2 cellular contexts compared by ENCODE assay signal in the genomic region with DNA sequence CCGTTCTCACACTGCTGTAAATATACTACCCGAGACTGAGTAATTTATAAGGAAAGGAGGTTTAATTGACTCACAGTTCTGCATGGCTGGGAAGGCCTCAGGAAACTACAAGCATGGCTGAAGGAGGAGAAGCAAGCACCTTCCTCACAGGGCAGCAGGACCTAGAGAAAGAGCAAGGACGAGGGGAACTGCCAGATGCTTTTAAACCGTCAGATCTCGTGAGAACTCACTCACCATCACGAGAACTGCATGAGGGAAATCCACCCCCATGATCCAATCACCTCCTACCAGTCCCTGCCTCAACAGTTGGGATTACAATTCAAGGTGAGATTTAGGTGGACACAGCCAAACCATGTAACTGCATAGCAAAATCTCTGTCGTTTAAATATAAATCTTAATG.
TF ChIP-seq lines count a peak whose summit lies in the region.

A gene (minus strand): TSS at position 174 of the 400 bp plus-strand sequence. CDS start 8,032 bp downstream, outside the sequence.

TF ChIP-seq in GM23338, 12 proteins besides CTCF, POLR2A, EP300 and RAD21 (continues in another document):
- TF ChIP-seq, protein P1, sequence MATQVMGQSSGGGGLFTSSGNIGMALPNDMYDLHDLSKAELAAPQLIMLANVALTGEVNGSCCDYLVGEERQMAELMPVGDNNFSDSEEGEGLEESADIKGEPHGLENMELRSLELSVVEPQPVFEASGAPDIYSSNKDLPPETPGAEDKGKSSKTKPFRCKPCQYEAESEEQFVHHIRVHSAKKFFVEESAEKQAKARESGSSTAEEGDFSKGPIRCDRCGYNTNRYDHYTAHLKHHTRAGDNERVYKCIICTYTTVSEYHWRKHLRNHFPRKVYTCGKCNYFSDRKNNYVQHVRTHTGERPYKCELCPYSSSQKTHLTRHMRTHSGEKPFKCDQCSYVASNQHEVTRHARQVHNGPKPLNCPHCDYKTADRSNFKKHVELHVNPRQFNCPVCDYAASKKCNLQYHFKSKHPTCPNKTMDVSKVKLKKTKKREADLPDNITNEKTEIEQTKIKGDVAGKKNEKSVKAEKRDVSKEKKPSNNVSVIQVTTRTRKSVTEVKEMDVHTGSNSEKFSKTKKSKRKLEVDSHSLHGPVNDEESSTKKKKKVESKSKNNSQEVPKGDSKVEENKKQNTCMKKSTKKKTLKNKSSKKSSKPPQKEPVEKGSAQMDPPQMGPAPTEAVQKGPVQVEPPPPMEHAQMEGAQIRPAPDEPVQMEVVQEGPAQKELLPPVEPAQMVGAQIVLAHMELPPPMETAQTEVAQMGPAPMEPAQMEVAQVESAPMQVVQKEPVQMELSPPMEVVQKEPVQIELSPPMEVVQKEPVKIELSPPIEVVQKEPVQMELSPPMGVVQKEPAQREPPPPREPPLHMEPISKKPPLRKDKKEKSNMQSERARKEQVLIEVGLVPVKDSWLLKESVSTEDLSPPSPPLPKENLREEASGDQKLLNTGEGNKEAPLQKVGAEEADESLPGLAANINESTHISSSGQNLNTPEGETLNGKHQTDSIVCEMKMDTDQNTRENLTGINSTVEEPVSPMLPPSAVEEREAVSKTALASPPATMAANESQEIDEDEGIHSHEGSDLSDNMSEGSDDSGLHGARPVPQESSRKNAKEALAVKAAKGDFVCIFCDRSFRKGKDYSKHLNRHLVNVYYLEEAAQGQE (IDR thresholded peaks at IDR 0.05; ENCODE audit: unreplicated experiment) = no peak
- TF ChIP-seq NANOG (IDR thresholded peaks at IDR 0.05; ENCODE audit: borderline replicate concordance) (no peak), ZNF114 (CRISPR knock-in tag; IDR thresholded peaks at IDR 0.05) (no peak), CREB1 (CRISPR knock-in tag; IDR thresholded peaks at IDR 0.05; ENCODE audit: low read depth) (no peak), STAT1 (IDR thresholded peaks at IDR 0.05; ENCODE audit: unreplicated experiment) (no peak), ZNF331 (CRISPR knock-in tag; IDR thresholded peaks at IDR 0.05; ENCODE audit: low read depth) (no peak), EZH2 (IDR thresholded peaks at IDR 0.05; ENCODE audit: low read depth, unreplicated experiment) (no peak), EZH2phosphoT487 (IDR thresholded peaks at IDR 0.05; ENCODE audit: unreplicated experiment) (no peak), JUNB (IDR thresholded peaks at IDR 0.05; ENCODE audit: unreplicated experiment) (no peak)
- TF ChIP-seq, protein P2, sequence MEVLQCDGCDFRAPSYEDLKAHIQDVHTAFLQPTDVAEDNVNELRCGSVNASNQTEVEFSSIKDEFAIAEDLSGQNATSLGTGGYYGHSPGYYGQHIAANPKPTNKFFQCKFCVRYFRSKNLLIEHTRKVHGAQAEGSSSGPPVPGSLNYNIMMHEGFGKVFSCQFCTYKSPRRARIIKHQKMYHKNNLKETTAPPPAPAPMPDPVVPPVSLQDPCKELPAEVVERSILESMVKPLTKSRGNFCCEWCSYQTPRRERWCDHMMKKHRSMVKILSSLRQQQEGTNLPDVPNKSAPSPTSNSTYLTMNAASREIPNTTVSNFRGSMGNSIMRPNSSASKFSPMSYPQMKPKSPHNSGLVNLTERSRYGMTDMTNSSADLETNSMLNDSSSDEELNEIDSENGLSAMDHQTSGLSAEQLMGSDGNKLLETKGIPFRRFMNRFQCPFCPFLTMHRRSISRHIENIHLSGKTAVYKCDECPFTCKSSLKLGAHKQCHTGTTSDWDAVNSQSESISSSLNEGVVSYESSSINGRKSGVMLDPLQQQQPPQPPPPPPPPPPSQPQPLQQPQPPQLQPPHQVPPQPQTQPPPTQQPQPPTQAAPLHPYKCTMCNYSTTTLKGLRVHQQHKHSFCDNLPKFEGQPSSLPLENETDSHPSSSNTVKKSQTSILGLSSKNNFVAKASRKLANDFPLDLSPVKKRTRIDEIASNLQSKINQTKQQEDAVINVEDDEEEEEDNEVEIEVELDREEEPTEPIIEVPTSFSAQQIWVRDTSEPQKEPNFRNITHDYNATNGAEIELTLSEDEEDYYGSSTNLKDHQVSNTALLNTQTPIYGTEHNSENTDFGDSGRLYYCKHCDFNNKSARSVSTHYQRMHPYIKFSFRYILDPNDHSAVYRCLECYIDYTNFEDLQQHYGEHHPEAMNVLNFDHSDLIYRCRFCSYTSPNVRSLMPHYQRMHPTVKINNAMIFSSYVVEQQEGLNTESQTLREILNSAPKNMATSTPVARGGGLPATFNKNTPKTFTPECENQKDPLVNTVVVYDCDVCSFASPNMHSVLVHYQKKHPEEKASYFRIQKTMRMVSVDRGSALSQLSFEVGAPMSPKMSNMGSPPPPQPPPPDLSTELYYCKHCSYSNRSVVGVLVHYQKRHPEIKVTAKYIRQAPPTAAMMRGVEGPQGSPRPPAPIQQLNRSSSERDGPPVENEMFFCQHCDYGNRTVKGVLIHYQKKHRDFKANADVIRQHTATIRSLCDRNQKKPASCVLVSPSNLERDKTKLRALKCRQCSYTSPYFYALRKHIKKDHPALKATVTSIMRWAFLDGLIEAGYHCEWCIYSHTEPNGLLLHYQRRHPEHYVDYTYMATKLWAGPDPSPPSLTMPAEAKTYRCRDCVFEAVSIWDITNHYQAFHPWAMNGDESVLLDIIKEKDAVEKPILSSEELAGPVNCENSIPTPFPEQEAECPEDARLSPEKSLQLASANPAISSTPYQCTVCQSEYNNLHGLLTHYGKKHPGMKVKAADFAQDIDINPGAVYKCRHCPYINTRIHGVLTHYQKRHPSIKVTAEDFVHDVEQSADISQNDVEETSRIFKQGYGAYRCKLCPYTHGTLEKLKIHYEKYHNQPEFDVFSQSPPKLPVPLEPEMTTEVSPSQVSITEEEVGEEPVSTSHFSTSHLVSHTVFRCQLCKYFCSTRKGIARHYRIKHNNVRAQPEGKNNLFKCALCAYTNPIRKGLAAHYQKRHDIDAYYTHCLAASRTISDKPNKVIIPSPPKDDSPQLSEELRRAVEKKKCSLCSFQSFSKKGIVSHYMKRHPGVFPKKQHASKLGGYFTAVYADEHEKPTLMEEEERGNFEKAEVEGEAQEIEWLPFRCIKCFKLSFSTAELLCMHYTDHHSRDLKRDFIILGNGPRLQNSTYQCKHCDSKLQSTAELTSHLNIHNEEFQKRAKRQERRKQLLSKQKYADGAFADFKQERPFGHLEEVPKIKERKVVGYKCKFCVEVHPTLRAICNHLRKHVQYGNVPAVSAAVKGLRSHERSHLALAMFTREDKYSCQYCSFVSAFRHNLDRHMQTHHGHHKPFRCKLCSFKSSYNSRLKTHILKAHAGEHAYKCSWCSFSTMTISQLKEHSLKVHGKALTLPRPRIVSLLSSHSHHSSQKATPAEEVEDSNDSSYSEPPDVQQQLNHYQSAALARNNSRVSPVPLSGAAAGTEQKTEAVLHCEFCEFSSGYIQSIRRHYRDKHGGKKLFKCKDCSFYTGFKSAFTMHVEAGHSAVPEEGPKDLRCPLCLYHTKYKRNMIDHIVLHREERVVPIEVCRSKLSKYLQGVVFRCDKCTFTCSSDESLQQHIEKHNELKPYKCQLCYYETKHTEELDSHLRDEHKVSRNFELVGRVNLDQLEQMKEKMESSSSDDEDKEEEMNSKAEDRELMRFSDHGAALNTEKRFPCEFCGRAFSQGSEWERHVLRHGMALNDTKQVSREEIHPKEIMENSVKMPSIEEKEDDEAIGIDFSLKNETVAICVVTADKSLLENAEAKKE (CRISPR knock-in tag; IDR thresholded peaks at IDR 0.05) = no peak

TF ChIP-seq in K562, 482 proteins besides CTCF, POLR2A, EP300 and RAD21 (continued from another document):
- TF ChIP-seq, protein P1 (CRISPR knock-in tag; IDR thresholded peaks at IDR 0.05; ENCODE audit: low read depth) = no peak
- TF ChIP-seq, protein P3, sequence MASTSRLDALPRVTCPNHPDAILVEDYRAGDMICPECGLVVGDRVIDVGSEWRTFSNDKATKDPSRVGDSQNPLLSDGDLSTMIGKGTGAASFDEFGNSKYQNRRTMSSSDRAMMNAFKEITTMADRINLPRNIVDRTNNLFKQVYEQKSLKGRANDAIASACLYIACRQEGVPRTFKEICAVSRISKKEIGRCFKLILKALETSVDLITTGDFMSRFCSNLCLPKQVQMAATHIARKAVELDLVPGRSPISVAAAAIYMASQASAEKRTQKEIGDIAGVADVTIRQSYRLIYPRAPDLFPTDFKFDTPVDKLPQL (IDR thresholded peaks at IDR 0.05; ENCODE audit: extremely low read depth, insufficient read length) = no peak
- TF ChIP-seq CEBPG (CRISPR knock-in tag; IDR thresholded peaks at IDR 0.05) = no peak
- TF ChIP-seq CEBPG (tag; conservative IDR thresholded peaks at IDR 0.05 in 1 of 2, IDR thresholded peaks at IDR 0.05 in 1 of 2) = no peak
- TF ChIP-seq, protein P4, sequence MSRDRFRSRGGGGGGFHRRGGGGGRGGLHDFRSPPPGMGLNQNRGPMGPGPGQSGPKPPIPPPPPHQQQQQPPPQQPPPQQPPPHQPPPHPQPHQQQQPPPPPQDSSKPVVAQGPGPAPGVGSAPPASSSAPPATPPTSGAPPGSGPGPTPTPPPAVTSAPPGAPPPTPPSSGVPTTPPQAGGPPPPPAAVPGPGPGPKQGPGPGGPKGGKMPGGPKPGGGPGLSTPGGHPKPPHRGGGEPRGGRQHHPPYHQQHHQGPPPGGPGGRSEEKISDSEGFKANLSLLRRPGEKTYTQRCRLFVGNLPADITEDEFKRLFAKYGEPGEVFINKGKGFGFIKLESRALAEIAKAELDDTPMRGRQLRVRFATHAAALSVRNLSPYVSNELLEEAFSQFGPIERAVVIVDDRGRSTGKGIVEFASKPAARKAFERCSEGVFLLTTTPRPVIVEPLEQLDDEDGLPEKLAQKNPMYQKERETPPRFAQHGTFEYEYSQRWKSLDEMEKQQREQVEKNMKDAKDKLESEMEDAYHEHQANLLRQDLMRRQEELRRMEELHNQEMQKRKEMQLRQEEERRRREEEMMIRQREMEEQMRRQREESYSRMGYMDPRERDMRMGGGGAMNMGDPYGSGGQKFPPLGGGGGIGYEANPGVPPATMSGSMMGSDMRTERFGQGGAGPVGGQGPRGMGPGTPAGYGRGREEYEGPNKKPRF (IDR thresholded peaks at IDR 0.05; ENCODE audit: low read depth, low read length) = no peak
- peak; percentile 56 for TF ChIP-seq TBP (optimal IDR thresholded peaks at IDR 0.05; ENCODE audit: low read depth, low read length)
- TF ChIP-seq PCBP1 (IDR thresholded peaks at IDR 0.05; ENCODE audit: low read depth, low read length, poor library complexity, severe bottlenecking) = no peak
- TF ChIP-seq CHD2 (IDR thresholded peaks at IDR 0.05; ENCODE audit: low read depth, low read length) = peak; percentile 93
- TF ChIP-seq MAFF (IDR thresholded peaks at IDR 0.05; ENCODE audit: low read length) = no peak
- no peak for TF ChIP-seq GTF2A2 (tag; IDR thresholded peaks at IDR 0.05)
- TF ChIP-seq YY1 (IDR thresholded peaks at IDR 0.05; ENCODE audit: borderline replicate concordance in 1 of 3, control insufficient read depth in 1 of 3, extremely low read depth in 1 of 3, insufficient read depth in 3 of 3, insufficient read length in 1 of 3, insufficient replicate concordance in 2 of 3, low read depth in 1 of 3, low read length in 2 of 3) = peak in 1 of 3 experiments; percentile 16
- TF ChIP-seq ZNF274 (IDR thresholded peaks at IDR 0.05; ENCODE audit: borderline replicate concordance, low read depth, low read length) = no peak
- no peak for TF ChIP-seq BACH1 (tag; IDR thresholded peaks at IDR 0.05)
- TF ChIP-seq MYBL2 (IDR thresholded peaks at IDR 0.05; ENCODE audit: low read depth) = 0 out of 2 replicates have a peak, but pooled peaks have one; percentile 22
- TF ChIP-seq MYBL2 (CRISPR knock-in tag; IDR thresholded peaks at IDR 0.05; ENCODE audit: borderline replicate concordance) = no peak
- TF ChIP-seq, protein P5, sequence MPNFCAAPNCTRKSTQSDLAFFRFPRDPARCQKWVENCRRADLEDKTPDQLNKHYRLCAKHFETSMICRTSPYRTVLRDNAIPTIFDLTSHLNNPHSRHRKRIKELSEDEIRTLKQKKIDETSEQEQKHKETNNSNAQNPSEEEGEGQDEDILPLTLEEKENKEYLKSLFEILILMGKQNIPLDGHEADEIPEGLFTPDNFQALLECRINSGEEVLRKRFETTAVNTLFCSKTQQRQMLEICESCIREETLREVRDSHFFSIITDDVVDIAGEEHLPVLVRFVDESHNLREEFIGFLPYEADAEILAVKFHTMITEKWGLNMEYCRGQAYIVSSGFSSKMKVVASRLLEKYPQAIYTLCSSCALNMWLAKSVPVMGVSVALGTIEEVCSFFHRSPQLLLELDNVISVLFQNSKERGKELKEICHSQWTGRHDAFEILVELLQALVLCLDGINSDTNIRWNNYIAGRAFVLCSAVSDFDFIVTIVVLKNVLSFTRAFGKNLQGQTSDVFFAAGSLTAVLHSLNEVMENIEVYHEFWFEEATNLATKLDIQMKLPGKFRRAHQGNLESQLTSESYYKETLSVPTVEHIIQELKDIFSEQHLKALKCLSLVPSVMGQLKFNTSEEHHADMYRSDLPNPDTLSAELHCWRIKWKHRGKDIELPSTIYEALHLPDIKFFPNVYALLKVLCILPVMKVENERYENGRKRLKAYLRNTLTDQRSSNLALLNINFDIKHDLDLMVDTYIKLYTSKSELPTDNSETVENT (CRISPR knock-in tag; IDR thresholded peaks at IDR 0.05) = no peak
- TF ChIP-seq ZNF23 (CRISPR knock-in tag; IDR thresholded peaks at IDR 0.05) = no peak
- 0 out of 2 replicates have a peak, but pooled peaks have one; percentile 35 for TF ChIP-seq CC2D1A (IDR thresholded peaks at IDR 0.05)
